ENCODE assay signal across 26 cellular contexts in genomic region chr22:43351966-43352345, GRCh38. TPM values are rescaled to one million over a fixed set of nuclear protein-coding genes. Genes with fewer than 3 reads are reported as not detected.
"Had no signal": no experiment of that assay in that cellular context is flagged by ENCODE, and none has a peak within 500 bp of the region (broad histone marks: within the 10 kb centered on the region; RNA-seq: fewer than 3 reads in every experiment).

No MANE protein-coding gene starts in this region.

- H3K27me3 ChIP-seq: ovary, right lobe of liver, uterus had no signal

- H3K36me3 ChIP-seq: left lung, lower lobe of right lung, ovary, right lobe of liver, stomach, thoracic aorta, tibial artery, uterus had no signal

- H3K4me2 ChIP-seq: smooth muscle cell had no signal

- ATAC-seq: left colon; left lung; lower lobe of right lung; naive thymus-derived CD8-positive, alpha-beta T cell; psoas muscle; right lobe of liver; stimulated activated naive B cell treated with anti-CD40 and anti-IgM and Interleukin-4, amounts not matched to agents 10 μg/mL and 1 μg/mL and 100 μg/mL, for 72 hours; stimulated activated naive CD8-positive, alpha-beta T cell treated with anti-CD3 and anti-CD28 coated beads, Interleukin-15, Interleukin-2, amounts not matched to agents 100 U/mL and 50 U/mL, for 24 hours had no signal

- DNase-seq: hypothalamus; immature natural killer cell; kidney; left colon; left lung; lower lobe of right lung; mammary epithelial cell; mesenchymal stem cell; ovary; psoas muscle; stimulated activated CD4-positive, alpha-beta T cell treated with anti-CD3 and anti-CD28 coated beads, Interleukin-12 subunit alpha, Interleukin-12 subunit beta, amount 100 ng/mL, for 4 hours; stimulated activated CD4-positive, alpha-beta T cell treated with anti-CD3 and anti-CD28 coated beads, Interleukin-15, amount 100 ng/mL, for 24 hours; stimulated activated CD4-positive, alpha-beta T cell treated with anti-CD3 and anti-CD28 coated beads, Interleukin-2, amount 100 ng/mL, for 24 hours; stimulated activated CD4-positive, alpha-beta T cell treated with anti-CD3 and anti-CD28 coated beads, Interleukin-4, amount 100 ng/mL, for 1 hour; stimulated activated naive B cell treated with anti-CD40 and anti-IgM and Interleukin-4, amounts not matched to agents 10 μg/mL and 1 μg/mL and 100 μg/mL, for 72 hours; stimulated activated naive CD8-positive, alpha-beta T cell treated with anti-CD3 and anti-CD28 coated beads, Interleukin-15, Interleukin-2, amounts not matched to agents 100 U/mL and 50 U/mL, for 24 hours; stomach; tibial artery; uterus had no signal

- H3K4me1 Mint-ChIP-seq: immature natural killer cell; stimulated activated naive B cell treated with anti-CD40 and anti-IgM and Interleukin-4, amounts not matched to agents 10 μg/mL and 1 μg/mL and 100 μg/mL, for 72 hours had no signal

- H3K4me3 ChIP-seq: left lung, lower lobe of right lung, ovary, psoas muscle, right lobe of liver, smooth muscle cell, stomach, thoracic aorta, tibial artery, uterus had no signal

- H3K27ac ChIP-seq: left lung, lower lobe of right lung, ovary, psoas muscle, right lobe of liver, stomach, thoracic aorta, tibial artery, uterus had no signal

- H3K9me3 ChIP-seq: left lung, lower lobe of right lung, ovary, psoas muscle, right lobe of liver, stomach, thoracic aorta, tibial artery, uterus had no signal

- H3K36me3 Mint-ChIP-seq: immature natural killer cell; naive thymus-derived CD8-positive, alpha-beta T cell; stimulated activated naive B cell treated with anti-CD40 and anti-IgM and Interleukin-4, amounts not matched to agents 10 μg/mL and 1 μg/mL and 100 μg/mL, for 72 hours; type B pancreatic cell had no signal

- H3K27ac Mint-ChIP-seq: naive thymus-derived CD8-positive, alpha-beta T cell; stimulated activated naive B cell treated with anti-CD40 and anti-IgM and Interleukin-4, amounts not matched to agents 10 μg/mL and 1 μg/mL and 100 μg/mL, for 72 hours; type B pancreatic cell had no signal

- H3K4me1 ChIP-seq: lower lobe of right lung, psoas muscle, stomach, tibial artery, uterus had no signal

- H3K9me3 Mint-ChIP-seq: immature natural killer cell; naive thymus-derived CD8-positive, alpha-beta T cell; stimulated activated naive B cell treated with anti-CD40 and anti-IgM and Interleukin-4, amounts not matched to agents 10 μg/mL and 1 μg/mL and 100 μg/mL, for 72 hours; type B pancreatic cell had no signal

- H3K4me3 Mint-ChIP-seq: immature natural killer cell; naive thymus-derived CD8-positive, alpha-beta T cell; stimulated activated naive B cell treated with anti-CD40 and anti-IgM and Interleukin-4, amounts not matched to agents 10 μg/mL and 1 μg/mL and 100 μg/mL, for 72 hours; type B pancreatic cell had no signal

RNA-seq across cellular contexts. Expression of gene SCUBE1, which starts 8.8 kb away (rescaled TPM):
- total RNA-seq: mammary epithelial cell; naive thymus-derived CD8-positive, alpha-beta T cell had no signal
- polyA plus RNA-seq: mammary epithelial cell; naive thymus-derived CD8-positive, alpha-beta T cell had no signal

RNA-seq across cellular contexts. Expression of gene MPPED1, which starts 59.9 kb away (rescaled TPM):
- total RNA-seq: kidney; left colon; left lung; lower lobe of right lung; mammary epithelial cell; mucosa of gallbladder; naive thymus-derived CD8-positive, alpha-beta T cell; omental fat pad; psoas muscle; smooth muscle cell; thoracic aorta had no signal
- polyA plus RNA-seq: immature natural killer cell, mammary epithelial cell, smooth muscle cell had no signal
